Comparison of ENCODE assay signal across 8 cellular contexts in the genomic region with DNA sequence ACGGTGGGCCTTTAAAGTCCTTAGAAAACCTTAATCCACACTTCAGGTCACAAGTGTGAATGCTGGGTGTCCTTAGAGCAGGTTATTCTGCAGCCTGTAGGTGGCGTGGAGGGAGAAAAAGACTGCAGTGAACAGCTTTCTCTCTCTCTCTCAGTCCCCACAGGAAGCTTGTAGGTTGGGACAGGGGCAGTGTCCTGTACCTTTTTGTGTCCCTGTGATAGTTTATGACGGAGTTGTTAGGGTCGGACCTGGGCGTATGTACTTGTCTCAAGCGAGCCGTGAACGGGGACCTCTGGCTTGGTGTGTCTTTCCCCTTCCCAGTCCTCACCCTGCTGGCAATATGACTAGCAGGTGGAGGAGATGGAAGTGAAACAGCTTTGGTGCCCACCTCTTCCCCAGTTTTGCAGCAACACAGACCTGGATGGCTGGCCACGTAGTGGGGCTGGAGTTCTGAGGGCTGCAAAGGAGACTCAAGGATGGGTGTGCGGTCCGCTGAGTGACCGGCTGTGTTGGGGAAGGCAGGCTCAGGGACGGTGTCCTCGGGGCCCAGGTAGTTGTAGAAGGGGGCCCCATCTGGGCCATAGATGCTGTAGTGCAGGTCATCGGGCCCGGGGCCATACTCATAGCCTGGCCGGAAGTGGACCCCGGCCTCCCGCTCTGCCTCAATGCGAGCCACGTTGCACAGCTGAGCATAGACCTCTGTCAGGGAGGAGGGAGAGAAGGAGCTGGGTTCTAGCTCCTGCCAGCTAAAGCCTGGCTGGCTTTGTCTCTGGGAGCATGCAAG. TPM values are rescaled to one million over a fixed set of nuclear protein-coding genes. Genes with fewer than 3 reads are reported as not detected.
DNase-seq lines count a peak whose midpoint lies in the region; ATAC-seq and TF ChIP-seq lines count a peak whose summit lies in the region.

No MANE protein-coding gene starts in this region.

- no peak overlapping the region for H3K27ac ChIP-seq in testis

- H3K4me3 Mint-ChIP-seq in Caco-2 (ENCODE audit: unreplicated experiment) = no peak overlapping the region

- H3K27me3 Mint-ChIP-seq in Caco-2 (ENCODE audit: insufficient read depth, unreplicated experiment) = no peaks in the 10 kb centered on the region

- TF ChIP-seq POLR2A in testis (IDR thresholded peaks at IDR 0.05) = no peak

- no peaks in the 10 kb centered on the region; the same call in 1 of the 2 replicates for H3K36me3 ChIP-seq in Caco-2 (ENCODE audit: control insufficient read depth, insufficient read depth, low read length)
- H3K36me3 ChIP-seq in testis (ENCODE audit: low read depth, missing control alignments) = no peaks in the 10 kb centered on the region

- BruUV-seq in Caco-2 (replicated peaks; lab: Mats Ljungman, UMichigan) = no TSS peak

- no peak overlapping the region for H3K4me3 ChIP-seq in Caco-2 (ENCODE audit: low read depth, low read length)
- no peak overlapping the region for H3K4me3 ChIP-seq in foreskin fibroblast (ENCODE audit: low read depth in 1 of 2, low read length in 2 of 2)
- H3K4me3 ChIP-seq in testis = no peak overlapping the region

- intact Hi-C loops in Caco-2 (cut with micrococcal nuclease; ENCODE audit: unreplicated experiment) = no loop called here
- intact Hi-C loops in testis (cut with DNase I; ENCODE audit: low total_unique reads) = loop anchor here (10.0 kb wide), 1 partner anchor 102 kb away; no protein-coding TSS in a partner anchor

- peak; percentile 44 to 71 for TF ChIP-seq CTCF in Caco-2 (IDR thresholded peaks at IDR 0.05; ENCODE audit: insufficient read depth in 1 of 2, low read depth in 1 of 2, low read length in 1 of 2, severe bottlenecking in 1 of 2, unreplicated experiment in 1 of 2)
- TF ChIP-seq CTCF in foreskin fibroblast (IDR thresholded peaks at IDR 0.05; ENCODE audit: low read depth, low read length) = peak; percentile 57
- peak in 2 of 3 experiments; percentile 24 to 60 for TF ChIP-seq CTCF in testis (IDR thresholded peaks at IDR 0.05)

- CTCF ChIA-PET in Caco-2 (lab: Charles Lee) = interaction anchor here (0.5 to 1.8 kb wide), 11 partner anchors 9 to 1874 kb away, joined by 3 to 8 read pairs (median 4); a partner anchor contains a TSS
- CTCF ChIA-PET in HEK293T (lab: Yijun Ruan, JAX) = interaction anchor here (0.6 to 1.9 kb wide), 5 partner anchors 9 to 102 kb away, joined by 3 to 11 read pairs (median 4); a partner anchor contains a TSS

- no peaks in the 10 kb centered on the region for H3K4me1 ChIP-seq in Caco-2
- H3K4me1 ChIP-seq in testis = no peaks in the 10 kb centered on the region

- H3K36me3 Mint-ChIP-seq in Caco-2 (ENCODE audit: insufficient read depth, unreplicated experiment) = no peaks in the 10 kb centered on the region

- 82% methylated on average over 17 to 21 of the region's 21 CpGs for WGBS in testis, 2 donors

- no peaks in the 10 kb centered on the region for H3K4me1 Mint-ChIP-seq in Caco-2 (ENCODE audit: low read depth, unreplicated experiment)

- POLR2A ChIA-PET in Caco-2 (lab: Charles Lee) (no interaction called here), HEK293T (lab: Yijun Ruan, JAX) (interaction anchor here (1.4 kb wide), 1 partner anchor 9 kb away, joined by 5 read pairs; a partner anchor contains a TSS)

- ATAC-seq in SK-N-SH treated with all-trans-retinoic acid at 6 μM for 48 hours (peak; percentile 67), GM19397 (IDR thresholded peaks at IDR 0.05; ENCODE audit: unreplicated experiment) (no peak), GM18873 (IDR thresholded peaks at IDR 0.05; ENCODE audit: low FRiP score, unreplicated experiment) (no peak)

- H3K9me3 ChIP-seq in Caco-2 (no peaks in the 10 kb centered on the region), testis (no peaks in the 10 kb centered on the region)

- H3K27ac Mint-ChIP-seq in Caco-2 (ENCODE audit: unreplicated experiment) = no peak overlapping the region

- DNase-seq in Caco-2 (peak in 1 of 2 experiments; percentile 56), HEK293T (ENCODE audit: extremely low spot score) (peak; percentile 59), foreskin fibroblast (peak in 1 of 2 donors; percentile 68), testis (peak; percentile 60), epidermal melanocyte (ENCODE audit: insufficient read length, low spot score) (no peak)

- no peaks in the 10 kb centered on the region for H3K9me3 Mint-ChIP-seq in Caco-2 (ENCODE audit: unreplicated experiment)

- H3K27me3 ChIP-seq in Caco-2 (replicated peaks; ENCODE audit: control insufficient read depth, insufficient read depth, low read length) (no peaks in the 10 kb centered on the region), testis (no peaks in the 10 kb centered on the region)

TF ChIP-seq in HEK293T, 16 proteins besides CTCF, POLR2A, EP300 and RAD21:
- TF ChIP-seq BHLHE40 (IDR thresholded peaks at IDR 0.05; ENCODE audit: borderline replicate concordance) = no peak
- TF ChIP-seq ELF4 (IDR thresholded peaks at IDR 0.05) = no peak
- TF ChIP-seq SP1 (IDR thresholded peaks at IDR 0.05) = no peak
- no peak for TF ChIP-seq ARNT (IDR thresholded peaks at IDR 0.05)
- no peak for TF ChIP-seq CTBP1 (IDR thresholded peaks at IDR 0.05; ENCODE audit: borderline replicate concordance)
- TF ChIP-seq TARDBP (IDR thresholded peaks at IDR 0.05) = no peak
- TF ChIP-seq ZNF384 (IDR thresholded peaks at IDR 0.05) = no peak
- TF ChIP-seq, protein P1, sequence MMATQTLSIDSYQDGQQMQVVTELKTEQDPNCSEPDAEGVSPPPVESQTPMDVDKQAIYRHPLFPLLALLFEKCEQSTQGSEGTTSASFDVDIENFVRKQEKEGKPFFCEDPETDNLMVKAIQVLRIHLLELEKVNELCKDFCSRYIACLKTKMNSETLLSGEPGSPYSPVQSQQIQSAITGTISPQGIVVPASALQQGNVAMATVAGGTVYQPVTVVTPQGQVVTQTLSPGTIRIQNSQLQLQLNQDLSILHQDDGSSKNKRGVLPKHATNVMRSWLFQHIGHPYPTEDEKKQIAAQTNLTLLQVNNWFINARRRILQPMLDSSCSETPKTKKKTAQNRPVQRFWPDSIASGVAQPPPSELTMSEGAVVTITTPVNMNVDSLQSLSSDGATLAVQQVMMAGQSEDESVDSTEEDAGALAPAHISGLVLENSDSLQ (IDR thresholded peaks at IDR 0.05) = no peak
- TF ChIP-seq HDGF (IDR thresholded peaks at IDR 0.05; ENCODE audit: borderline replicate concordance) = no peak
- no peak for TF ChIP-seq LEF1 (IDR thresholded peaks at IDR 0.05; ENCODE audit: borderline replicate concordance)
- TF ChIP-seq L3MBTL2 (conservative IDR thresholded peaks at IDR 0.05) = no peak
- TF ChIP-seq NFRKB (IDR thresholded peaks at IDR 0.05) = no peak
- TF ChIP-seq SUZ12 (IDR thresholded peaks at IDR 0.05) = no peak
- TF ChIP-seq FOXM1 (IDR thresholded peaks at IDR 0.05; ENCODE audit: borderline replicate concordance) = no peak
- TF ChIP-seq FOXA1 (IDR thresholded peaks at IDR 0.05) = no peak
- no peak for TF ChIP-seq FOXK2 (IDR thresholded peaks at IDR 0.05)
TF ChIP-seq in HEK293T: peak in this region for 0.

TF ChIP-seq in SK-N-SH treated with all-trans-retinoic acid at 6 μM for 48 hours, 23 proteins besides CTCF, POLR2A, EP300 and RAD21:
- TF ChIP-seq, protein P2, sequence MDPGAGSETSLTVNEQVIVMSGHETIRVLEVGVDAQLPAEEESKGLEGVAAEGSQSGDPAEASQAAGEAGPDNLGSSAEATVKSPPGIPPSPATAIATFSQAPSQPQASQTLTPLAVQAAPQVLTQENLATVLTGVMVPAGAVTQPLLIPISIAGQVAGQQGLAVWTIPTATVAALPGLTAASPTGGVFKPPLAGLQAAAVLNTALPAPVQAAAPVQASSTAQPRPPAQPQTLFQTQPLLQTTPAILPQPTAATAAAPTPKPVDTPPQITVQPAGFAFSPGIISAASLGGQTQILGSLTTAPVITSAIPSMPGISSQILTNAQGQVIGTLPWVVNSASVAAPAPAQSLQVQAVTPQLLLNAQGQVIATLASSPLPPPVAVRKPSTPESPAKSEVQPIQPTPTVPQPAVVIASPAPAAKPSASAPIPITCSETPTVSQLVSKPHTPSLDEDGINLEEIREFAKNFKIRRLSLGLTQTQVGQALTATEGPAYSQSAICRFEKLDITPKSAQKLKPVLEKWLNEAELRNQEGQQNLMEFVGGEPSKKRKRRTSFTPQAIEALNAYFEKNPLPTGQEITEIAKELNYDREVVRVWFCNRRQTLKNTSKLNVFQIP (CRISPR knock-in tag; IDR thresholded peaks at IDR 0.05; ENCODE audit: borderline replicate concordance, low read depth) = no peak
- no peak for TF ChIP-seq PPARA (CRISPR knock-in tag; IDR thresholded peaks at IDR 0.05; ENCODE audit: borderline replicate concordance)
- no peak for TF ChIP-seq TCF4 (CRISPR knock-in tag; IDR thresholded peaks at IDR 0.05; ENCODE audit: borderline replicate concordance)
- TF ChIP-seq GLIS3 (CRISPR knock-in tag; IDR thresholded peaks at IDR 0.05) = no peak
- TF ChIP-seq ZFP30 (CRISPR knock-in tag; IDR thresholded peaks at IDR 0.05) = no peak
- TF ChIP-seq ARNTL (CRISPR knock-in tag; IDR thresholded peaks at IDR 0.05; ENCODE audit: borderline replicate concordance, low read depth) = no peak
- no peak for TF ChIP-seq ZNF565 (CRISPR knock-in tag; conservative IDR thresholded peaks at IDR 0.05; ENCODE audit: low read depth)
- TF ChIP-seq ESRRG (CRISPR knock-in tag; IDR thresholded peaks at IDR 0.05) = no peak
- TF ChIP-seq ZNF70 (CRISPR knock-in tag; IDR thresholded peaks at IDR 0.05) = no peak
- no peak for TF ChIP-seq TOX (CRISPR knock-in tag; IDR thresholded peaks at IDR 0.05; ENCODE audit: borderline replicate concordance)
- no peak for TF ChIP-seq ZFP3 (CRISPR knock-in tag; IDR thresholded peaks at IDR 0.05)
- TF ChIP-seq, protein P3, sequence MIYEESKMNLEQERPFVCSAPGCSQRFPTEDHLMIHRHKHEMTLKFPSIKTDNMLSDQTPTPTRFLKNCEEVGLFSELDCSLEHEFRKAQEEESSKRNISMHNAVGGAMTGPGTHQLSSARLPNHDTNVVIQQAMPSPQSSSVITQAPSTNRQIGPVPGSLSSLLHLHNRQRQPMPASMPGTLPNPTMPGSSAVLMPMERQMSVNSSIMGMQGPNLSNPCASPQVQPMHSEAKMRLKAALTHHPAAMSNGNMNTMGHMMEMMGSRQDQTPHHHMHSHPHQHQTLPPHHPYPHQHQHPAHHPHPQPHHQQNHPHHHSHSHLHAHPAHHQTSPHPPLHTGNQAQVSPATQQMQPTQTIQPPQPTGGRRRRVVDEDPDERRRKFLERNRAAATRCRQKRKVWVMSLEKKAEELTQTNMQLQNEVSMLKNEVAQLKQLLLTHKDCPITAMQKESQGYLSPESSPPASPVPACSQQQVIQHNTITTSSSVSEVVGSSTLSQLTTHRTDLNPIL (CRISPR knock-in tag; IDR thresholded peaks at IDR 0.05; ENCODE audit: low read depth) = no peak
- no peak for TF ChIP-seq ZNF8 (CRISPR knock-in tag; IDR thresholded peaks at IDR 0.05)
TF ChIP-seq in SK-N-SH treated with all-trans-retinoic acid at 6 μM for 48 hours: peak in this region for 0.

RNA-seq across cellular contexts. Expression of a gene that starts 8.9 kb away (rescaled TPM):
- total RNA-seq in Caco-2 (2022) (28.5 and 33.0 TPM in 2 replicates), testis (10 to 100 TPM; 22.5 to 27.6 TPM)
- 30.3 TPM for polyA plus RNA-seq in testis (ENCODE audit: insufficient read depth, low read depth, low replicate concordance)

RNA-seq across cellular contexts. Expression of a gene that starts 9.3 kb away (rescaled TPM):
- total RNA-seq in Caco-2 (2022) (242 and 291 TPM in 2 replicates), testis (100 to 1,000 TPM; 393 to 628 TPM)
- polyA plus RNA-seq in testis (ENCODE audit: insufficient read depth, low read depth, low replicate concordance) = 291 TPM
